8 cellular contexts compared by ENCODE assay signal in the genomic region with DNA sequence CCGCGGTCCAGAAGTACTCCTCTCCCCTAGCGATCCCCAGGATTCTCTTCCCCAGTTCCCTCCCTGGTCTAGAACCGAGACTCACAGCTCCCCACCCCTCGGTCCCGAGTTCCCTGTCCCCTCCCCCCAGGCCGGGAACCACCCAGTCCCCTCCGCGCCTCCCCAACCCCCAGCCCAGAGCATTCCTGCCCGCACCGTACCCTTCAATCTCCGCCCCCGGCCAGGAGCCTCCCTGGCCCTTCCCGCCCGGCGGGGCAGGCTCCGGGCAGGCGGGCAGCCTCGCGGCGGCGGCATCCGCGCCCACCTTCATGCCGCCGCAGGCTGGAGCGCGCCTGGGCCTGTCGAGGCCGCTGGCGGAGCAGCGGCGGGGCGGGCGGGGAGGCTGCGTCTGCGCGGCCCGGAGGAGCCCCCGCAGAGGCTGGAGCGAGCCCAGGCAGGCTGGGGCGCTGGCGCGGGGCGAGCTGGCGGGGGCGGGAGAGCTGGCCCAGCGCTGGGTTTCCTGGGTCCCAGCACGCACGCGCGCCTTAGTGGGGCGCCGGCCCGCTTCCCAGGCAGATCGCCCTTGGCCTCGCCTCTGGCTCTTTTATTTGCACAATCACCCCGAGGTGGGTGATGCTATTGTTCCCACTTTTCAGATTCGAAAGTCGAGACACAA. TPM values are rescaled to one million over a fixed set of nuclear protein-coding genes. Genes with fewer than 3 reads are reported as not detected.
DNase-seq lines count a peak whose midpoint lies in the region; ATAC-seq and TF ChIP-seq lines count a peak whose summit lies in the region.

No MANE protein-coding gene starts in this region.

- WGBS in ectodermal cell, 2 experiments, result 1% methylated on average over 60 of the region's 60 CpGs

- no TSS peak for BruUV-seq in PC-3 (replicated peaks; lab: Mats Ljungman, UMichigan)

- H3K4me3 Mint-ChIP-seq in mesothelial cell of epicardium, result peak overlapping the region; percentile 71

- H3K27me3 ChIP-seq in PC-3 (ENCODE audit: low read length) (no peaks in the 10 kb centered on the region), ectodermal cell (ENCODE audit: control insufficient read depth, insufficient read depth, low read length, poor library complexity, severe bottlenecking) (peaks cover 25% of the 10 kb centered on the region), upper lobe of right lung (no peaks in the 10 kb centered on the region)

- H3K4me1 ChIP-seq in PC-3 (ENCODE audit: insufficient read depth, low read length) (peaks cover 36% of the 10 kb centered on the region), ectodermal cell (ENCODE audit: control insufficient read depth, insufficient read depth, low read length) (peaks cover 3% of the 10 kb centered on the region), upper lobe of right lung (peaks cover 43% of the 10 kb centered on the region)

- H3K9me3 ChIP-seq in PC-3 (ENCODE audit: low read length) (no peaks in the 10 kb centered on the region), ectodermal cell (ENCODE audit: control insufficient read depth, low read length) (no peaks in the 10 kb centered on the region), upper lobe of right lung (no peaks in the 10 kb centered on the region)

- H3K27ac ChIP-seq in PC-3 (ENCODE audit: low read length), result no peak overlapping the region
- H3K27ac ChIP-seq in ectodermal cell (ENCODE audit: insufficient read depth, low read depth, low read length, poor library complexity, severe bottlenecking), result no peak overlapping the region
- peak overlapping the region; percentile 63 for H3K27ac ChIP-seq in upper lobe of right lung

- POLR2A ChIA-PET in PC-3 (lab: Charles Lee; ENCODE audit: unreplicated experiment) (interaction anchor here (0.6 kb wide), 2 partner anchors 66 to 214 kb away, joined by 3 to 5 read pairs; a partner anchor contains a TSS), HEK293T (lab: Yijun Ruan, JAX) (no interaction called here)

- no peaks in the 10 kb centered on the region for H3K9me2 ChIP-seq in PC-3 (replicated peaks; ENCODE audit: low read length)

- H3K79me2 ChIP-seq in PC-3 (ENCODE audit: low read length), result no peaks in the 10 kb centered on the region

- peak overlapping the region; percentile 15; the same call in 1 of the 2 replicates for H3K9ac ChIP-seq in PC-3 (ENCODE audit: low read length)

- ATAC-seq in PC-3, result peak; percentile 10
- peak; percentile 9 for ATAC-seq in upper lobe of right lung
- ATAC-seq in GM19035 (IDR thresholded peaks at IDR 0.05; ENCODE audit: unreplicated experiment), result no peak

- H3K27ac Mint-ChIP-seq in mesothelial cell of epicardium, result no peak overlapping the region

- H3K4me3 ChIP-seq in AG09309 (ENCODE audit: control insufficient read depth, low read depth, low read length), result peak overlapping the region; percentile 85
- H3K4me3 ChIP-seq in PC-3 (ENCODE audit: low read length), result peak overlapping the region; percentile 74
- peak overlapping the region; percentile 35 for H3K4me3 ChIP-seq in ectodermal cell (ENCODE audit: insufficient read depth, low read depth, low read length)
- peak overlapping the region; percentile 58 for H3K4me3 ChIP-seq in upper lobe of right lung

- H3K27me3 Mint-ChIP-seq in mesothelial cell of epicardium (ENCODE audit: low read depth), result no peaks in the 10 kb centered on the region

- H3K36me3 Mint-ChIP-seq in mesothelial cell of epicardium, result no peaks in the 10 kb centered on the region

- no peak for DNase-seq in AG09309 (ENCODE audit: low read depth)
- peak; percentile 53 for DNase-seq in PC-3
- no peak for DNase-seq in mesothelial cell of epicardium (ENCODE audit: low spot score in 2 of 2, unreplicated experiment in 2 of 2)
- DNase-seq in upper lobe of right lung, result peak; percentile 78
- DNase-seq in HEK293T (ENCODE audit: extremely low spot score), result no peak

- intact Hi-C loops in PC-3 (cut with micrococcal nuclease) (no loop called here), upper lobe of right lung (cut with DNase I) (no loop called here)

- peak overlapping the region; percentile 81 for H2AFZ ChIP-seq in PC-3 (ENCODE audit: low read length)

- no peaks in the 10 kb centered on the region for H3K36me3 ChIP-seq in PC-3 (ENCODE audit: low read depth, low read length)
- no peaks in the 10 kb centered on the region for H3K36me3 ChIP-seq in ectodermal cell (ENCODE audit: control insufficient read depth, insufficient read depth, low read length)
- H3K36me3 ChIP-seq in upper lobe of right lung, result no peaks in the 10 kb centered on the region

- peak; percentile 34 for TF ChIP-seq POLR2A in GM18951 (IDR thresholded peaks at IDR 0.05; ENCODE audit: extremely low read depth, insufficient read depth, insufficient read length)

- TF ChIP-seq CTCF in AG09309 (IDR thresholded peaks at IDR 0.05; ENCODE audit: control insufficient read depth, insufficient read depth, low read depth, low read length, missing control alignments), result no peak
- no peak for TF ChIP-seq CTCF in PC-3 (conservative IDR thresholded peaks at IDR 0.05; ENCODE audit: low read depth, low read length)
- TF ChIP-seq CTCF in mesothelial cell of epicardium (IDR thresholded peaks at IDR 0.05; ENCODE audit: unreplicated experiment), result no peak
- no peak for TF ChIP-seq CTCF in upper lobe of right lung (IDR thresholded peaks at IDR 0.05)

- in situ Hi-C loops in GM18951 (cut with MboI; ENCODE audit: low sequenced_read_pairs, unreplicated experiment), result no loop called here

- no peaks in the 10 kb centered on the region for H4K20me1 ChIP-seq in PC-3 (ENCODE audit: low read length)

- no peaks in the 10 kb centered on the region for H3K9me3 Mint-ChIP-seq in mesothelial cell of epicardium

- H3F3A ChIP-seq in PC-3 (ENCODE audit: low read length, unreplicated experiment), result peaks cover 5% of the 10 kb centered on the region

- H3K4me1 Mint-ChIP-seq in mesothelial cell of epicardium, result peaks cover 26% of the 10 kb centered on the region

- CTCF ChIA-PET in PC-3 (lab: Charles Lee) (interaction anchor here (1.1 to 1.4 kb wide), 2 partner anchors 161 to 319 kb away, joined by 3 read pairs; a partner anchor contains a TSS), HEK293T (lab: Yijun Ruan, JAX) (interaction anchor here (0.9 to 2.0 kb wide), 4 partner anchors 86 to 276 kb away, joined by 3 to 7 read pairs (median 4); no protein-coding TSS in a partner anchor)

- peak overlapping the region; percentile 87 for H3K4me2 ChIP-seq in PC-3 (ENCODE audit: low read length)

TF ChIP-seq in HEK293T, 16 proteins besides CTCF, POLR2A, EP300 and RAD21:
- no peak for TF ChIP-seq HDGF (IDR thresholded peaks at IDR 0.05; ENCODE audit: borderline replicate concordance)
- TF ChIP-seq FOXK2 (IDR thresholded peaks at IDR 0.05), result no peak
- TF ChIP-seq, protein P1, sequence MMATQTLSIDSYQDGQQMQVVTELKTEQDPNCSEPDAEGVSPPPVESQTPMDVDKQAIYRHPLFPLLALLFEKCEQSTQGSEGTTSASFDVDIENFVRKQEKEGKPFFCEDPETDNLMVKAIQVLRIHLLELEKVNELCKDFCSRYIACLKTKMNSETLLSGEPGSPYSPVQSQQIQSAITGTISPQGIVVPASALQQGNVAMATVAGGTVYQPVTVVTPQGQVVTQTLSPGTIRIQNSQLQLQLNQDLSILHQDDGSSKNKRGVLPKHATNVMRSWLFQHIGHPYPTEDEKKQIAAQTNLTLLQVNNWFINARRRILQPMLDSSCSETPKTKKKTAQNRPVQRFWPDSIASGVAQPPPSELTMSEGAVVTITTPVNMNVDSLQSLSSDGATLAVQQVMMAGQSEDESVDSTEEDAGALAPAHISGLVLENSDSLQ (IDR thresholded peaks at IDR 0.05), result no peak
- no peak for TF ChIP-seq FOXM1 (IDR thresholded peaks at IDR 0.05; ENCODE audit: borderline replicate concordance)
- TF ChIP-seq TARDBP (IDR thresholded peaks at IDR 0.05), result no peak
- TF ChIP-seq BHLHE40 (IDR thresholded peaks at IDR 0.05; ENCODE audit: borderline replicate concordance), result no peak
- no peak for TF ChIP-seq FOXA1 (IDR thresholded peaks at IDR 0.05)
- no peak for TF ChIP-seq NFRKB (IDR thresholded peaks at IDR 0.05)
- TF ChIP-seq L3MBTL2 (conservative IDR thresholded peaks at IDR 0.05), result no peak
- no peak for TF ChIP-seq SP1 (IDR thresholded peaks at IDR 0.05)
- no peak for TF ChIP-seq ZNF384 (IDR thresholded peaks at IDR 0.05)
- no peak for TF ChIP-seq SUZ12 (IDR thresholded peaks at IDR 0.05)
- no peak for TF ChIP-seq LEF1 (IDR thresholded peaks at IDR 0.05; ENCODE audit: borderline replicate concordance)
- no peak for TF ChIP-seq ELF4 (IDR thresholded peaks at IDR 0.05)
- TF ChIP-seq ARNT (IDR thresholded peaks at IDR 0.05), result no peak
TF ChIP-seq in HEK293T: peak in this region for 0.

RNA-seq across cellular contexts. Expression of a gene that starts 22.2 kb away (rescaled TPM):
- total RNA-seq in PC-3 (2014; rRNA removed) (0.04 and 0.12 TPM in 2 replicates), mesothelial cell of epicardium (1.0 to 1.6 TPM (median 1.1 TPM) in 3 replicates), upper lobe of right lung (6.7 TPM)
- polyA plus RNA-seq in ectodermal cell (2013, experiment 1 of 4), result 0.22 TPM
- polyA plus RNA-seq in ectodermal cell (2013, experiment 2 of 4), result 0.39 TPM
- polyA plus RNA-seq in ectodermal cell (2013, experiment 3 of 4), result 0.53 TPM
- polyA plus RNA-seq in ectodermal cell (2013, experiment 4 of 4), result 0.28 TPM

Comparison
In these comparisons a context has a peak if more than half of its experiments do, and no peak if none do; other contexts are left out.
1. DNase-seq: peak in PC-3 (single experiment) and upper lobe of right lung (single experiment); none in AG09309 (single experiment), mesothelial cell of epicardium (0 of 2) and HEK293T (single experiment).
2. H3K4me3 ChIP-seq: peak in every context shown above with its lines; median percentile 85 in AG09309; 74 in PC-3; 58 in upper lobe of right lung; 35 in ectodermal cell.